In genomic region chr9:41075671-41076070, GRCh38 we compare ENCODE assay signal across 9 cellular contexts. TPM values are rescaled to one million over a fixed set of nuclear protein-coding genes. Genes with fewer than 3 reads are reported as not detected.
DNase-seq lines count a peak whose midpoint lies in the region; ATAC-seq, FAIRE-seq and TF ChIP-seq lines count a peak whose summit lies in the region.
"Not testable (repeated sequence)": the region's sequence is repeated elsewhere in the genome, so short reads cannot be mapped to it uniquely, and the experiment has no call there.
"Had no signal": no experiment of that assay in that cellular context is flagged by ENCODE, and none has a peak within 500 bp of the region (broad histone marks: within the 10 kb centered on the region; RNA-seq: fewer than 3 reads in every experiment).

No MANE protein-coding gene starts in this region.

- H3K79me2 ChIP-seq in ACC112 (ENCODE audit: control insufficient read depth, insufficient read depth, low read length, unreplicated experiment); GM23248 (ENCODE audit: insufficient read depth): not testable (repeated sequence)

- H3F3A ChIP-seq in GM23248 (ENCODE audit: insufficient read depth), result not testable (repeated sequence)

- peak; percentile 48 for DNase-seq in GM23248
- DNase-seq in RWPE2 (ENCODE audit: low spot score); activated T-cell treated with anti-CD3 and anti-CD28 coated beads, Interleukin-2, amount 50 U/mL, for 72 hours; mesothelial cell of epicardium (ENCODE audit: low spot score in 2 of 2, unreplicated experiment in 2 of 2): not testable (repeated sequence)
- peak; percentile 46 for DNase-seq in bronchial epithelial cell (ENCODE audit: low read depth)
- DNase-seq in fibroblast of gingiva (ENCODE audit: low read depth), result peak; percentile 26

- H3K27ac ChIP-seq in ACC112 (ENCODE audit: low read depth, low read length) (peak overlapping the region; percentile 55), GM23248 (peak overlapping the region; percentile 67), RWPE2 (ENCODE audit: poor library complexity, severe bottlenecking) (peak overlapping the region; percentile 54)

- not testable (repeated sequence) for TF ChIP-seq CTCF in RWPE2 (IDR thresholded peaks at IDR 0.05; ENCODE audit: poor library complexity, severe bottlenecking); bronchial epithelial cell (IDR thresholded peaks at IDR 0.05; ENCODE audit: insufficient read depth, low read length, severe bottlenecking); mesothelial cell of epicardium (IDR thresholded peaks at IDR 0.05; ENCODE audit: unreplicated experiment)

- not testable (repeated sequence) for H3K4me1 Mint-ChIP-seq in activated T-cell treated with anti-CD3 and anti-CD28 coated beads, Interleukin-2, amount 50 U/mL, for 72 hours (ENCODE audit: low read depth); mesothelial cell of epicardium

- not testable (repeated sequence) for H3K36me3 ChIP-seq in ACC112 (ENCODE audit: insufficient read depth, low read length); GM23248 (ENCODE audit: low read depth); RWPE2 (ENCODE audit: low read depth); bronchial epithelial cell (ENCODE audit: control insufficient read depth, insufficient read depth, low read length); skeletal muscle satellite cell (ENCODE audit: insufficient read depth, low read length)

- not testable (repeated sequence) for H3K27me3 ChIP-seq in ACC112 (ENCODE audit: insufficient read depth, low read length); GM23248 (replicated peaks; ENCODE audit: insufficient read depth); RWPE2 (ENCODE audit: insufficient read depth, poor library complexity, severe bottlenecking); bronchial epithelial cell (ENCODE audit: control insufficient read depth, insufficient read depth, low read length); skeletal muscle satellite cell (ENCODE audit: control insufficient read depth, insufficient read depth, low read length)

- not testable (repeated sequence) for H2AFZ ChIP-seq in ACC112 (ENCODE audit: low read length, unreplicated experiment); GM23248

- H3K27ac Mint-ChIP-seq in activated T-cell treated with anti-CD3 and anti-CD28 coated beads, Interleukin-2, amount 50 U/mL, for 72 hours; mesothelial cell of epicardium: not testable (repeated sequence)

- H3K4me2 ChIP-seq in GM23248 (ENCODE audit: unreplicated experiment), result peak overlapping the region; percentile 98
- peak overlapping the region; percentile 84 for H3K4me2 ChIP-seq in skeletal muscle satellite cell (ENCODE audit: low read length)

- not testable (repeated sequence) for ATAC-seq in RWPE2 (ENCODE audit: low read depth); activated T-cell treated with anti-CD3 and anti-CD28 coated beads, Interleukin-2, amount 50 U/mL, for 72 hours (replicated peaks in 1 of 2)

- FAIRE-seq in bronchial epithelial cell (lab: Jason Lieb, UNC), result not testable (repeated sequence)

- not testable (repeated sequence) for H3K9me3 Mint-ChIP-seq in activated T-cell treated with anti-CD3 and anti-CD28 coated beads, Interleukin-2, amount 50 U/mL, for 72 hours; mesothelial cell of epicardium

- not testable (repeated sequence) for H4K20me1 ChIP-seq in GM23248 (ENCODE audit: insufficient read depth)

- not testable (repeated sequence) for H3K36me3 Mint-ChIP-seq in activated T-cell treated with anti-CD3 and anti-CD28 coated beads, Interleukin-2, amount 50 U/mL, for 72 hours (ENCODE audit: insufficient read depth in 2 of 2); mesothelial cell of epicardium

- peak overlapping the region; percentile 61 to 79 for H3K4me3 Mint-ChIP-seq in activated T-cell treated with anti-CD3 and anti-CD28 coated beads, Interleukin-2, amount 50 U/mL, for 72 hours
- H3K4me3 Mint-ChIP-seq in mesothelial cell of epicardium, result peak overlapping the region; percentile 61

- H3K4me3 ChIP-seq in ACC112 (ENCODE audit: low read depth, low read length) (0 out of 2 replicates have a peak overlapping the region, but pooled peaks have one; percentile 86), GM23248 (peak overlapping the region; percentile 77)
- H3K4me3 ChIP-seq in RWPE2 (ENCODE audit: severe bottlenecking); bronchial epithelial cell (ENCODE audit: low read depth, low read length); skeletal muscle satellite cell (ENCODE audit: low read length): not testable (repeated sequence)

- not testable (repeated sequence) for H3K4me1 ChIP-seq in ACC112 (ENCODE audit: control insufficient read depth, insufficient read depth, low read length, unreplicated experiment); RWPE2 (ENCODE audit: insufficient read depth, poor library complexity, severe bottlenecking)
- H3K4me1 ChIP-seq in GM23248 (ENCODE audit: insufficient read depth) (peaks cover 16% of the 10 kb centered on the region), skeletal muscle satellite cell (ENCODE audit: control insufficient read depth, insufficient read depth, low read length) (peaks cover 11% of the 10 kb centered on the region)

- peaks cover 26% of the 10 kb centered on the region for H3K27me3 Mint-ChIP-seq in activated T-cell treated with anti-CD3 and anti-CD28 coated beads, Interleukin-2, amount 50 U/mL, for 72 hours (ENCODE audit: low read depth)
- H3K27me3 Mint-ChIP-seq in mesothelial cell of epicardium (ENCODE audit: low read depth), result peaks cover 57% of the 10 kb centered on the region

- H3K9me2 ChIP-seq in GM23248 (ENCODE audit: insufficient read depth), result not testable (repeated sequence)

- not testable (repeated sequence) for H3K9me3 ChIP-seq in GM23248 (ENCODE audit: low read depth); RWPE2 (ENCODE audit: severe bottlenecking); skeletal muscle satellite cell (replicated peaks; ENCODE audit: low read length)

- H3K9ac ChIP-seq in GM23248 (peak overlapping the region; percentile 84), skeletal muscle satellite cell (ENCODE audit: low read depth, low read length) (peak overlapping the region; percentile 87)

- in situ Hi-C loops in GM23248 (cut with MboI), result not testable (repeated sequence)

- WGBS in GM23248 (ENCODE audit: low coverage in 1 of 2, low lambda C conversion rate in 2 of 2, missing lambda C conversion rate in 2 of 2), 2 experiments, result 67 to 69% methylated on average over 1 of the region's 1 CpG

RNA-seq across cellular contexts. Expression of gene FOXD4L6, which starts 52.8 kb away (rescaled TPM):
- 0.22 TPM in 1 of 2 replicates, not detected in the other for total RNA-seq in GM23248 (2014; rRNA removed; shearing (Covaris generic))
- polyA plus RNA-seq in GM23248 (2016; fragmentation: Nextera tagmentation; extraction: Ambion mirVana), result not detected in 2 replicates
- total RNA-seq in activated T-cell treated with anti-CD3 and anti-CD28 coated beads, Interleukin-2, amount 50 U/mL, for 72 hours, result under 1 TPM in 1 of 2 donors, not detected in 1; 0.21 TPM
- total RNA-seq in bronchial epithelial cell, result 0.13 TPM in 1 of 2 replicates, not detected in the other
- total RNA-seq in mesothelial cell of epicardium, result 0.53 TPM in 1 of 3 replicates, not detected in the others
- not detected in 2 replicates for total RNA-seq in skeletal muscle satellite cell (2012; rRNA removed)
- polyA plus RNA-seq: H1 had no signal
